In the genomic region with DNA sequence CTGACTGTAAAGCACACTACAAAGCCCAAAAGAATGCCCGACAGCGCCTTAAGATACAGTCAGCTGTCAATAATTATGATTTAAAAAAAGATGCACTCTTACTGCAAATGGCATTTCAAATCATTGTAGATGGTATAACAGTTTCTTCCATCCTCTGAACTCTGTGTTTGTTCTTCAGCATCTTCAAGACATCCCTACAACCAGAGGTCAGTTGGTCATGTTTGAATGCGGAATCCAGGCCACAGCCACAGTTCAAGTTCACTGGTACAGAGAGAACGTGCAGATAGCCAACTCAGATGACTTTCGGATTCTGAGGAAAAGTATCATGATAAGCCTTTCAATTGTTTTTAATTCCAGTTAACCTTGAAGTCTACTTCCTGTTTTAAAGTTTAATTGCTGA, we compare ENCODE assay signal across 23 cellular contexts. TPM values are rescaled to one million over a fixed set of nuclear protein-coding genes. Genes with fewer than 3 reads are reported as not detected.
DNase-seq lines count a peak whose midpoint lies in the region; ATAC-seq and TF ChIP-seq lines count a peak whose summit lies in the region.
"Had no signal": no experiment of that assay in that cellular context is flagged by ENCODE, and none has a peak within 500 bp of the region (broad histone marks: within the 10 kb centered on the region; RNA-seq: fewer than 3 reads in every experiment).

No MANE protein-coding gene starts in this region.

- H3K79me2 ChIP-seq in ACC112 (ENCODE audit: control insufficient read depth, insufficient read depth, low read length, unreplicated experiment), result no peaks in the 10 kb centered on the region

- ATAC-seq in left ventricle myocardium superior (peak; percentile 47), HG03135 (IDR thresholded peaks at IDR 0.05; ENCODE audit: unreplicated experiment) (no peak)
- ATAC-seq: A549; activated CD8-positive, alpha-beta T cell treated with anti-CD3 and anti-CD28 coated beads for 36 hours; activated T-cell treated with anti-CD3 and anti-CD28 coated beads, Interleukin-2, amount 50 U/mL, for 72 hours had no signal

- TF ChIP-seq CTCF in NB4 (IDR thresholded peaks at IDR 0.05; ENCODE audit: low read depth, low read length), result no peak

- intact Hi-C loops in left ventricle myocardium superior (cut with micrococcal nuclease), result no loop called here

- TF ChIP-seq POLR2A in NB4 (IDR thresholded peaks at IDR 0.05; ENCODE audit: extremely low read depth, insufficient read length), result no peak

- H3K27me3 ChIP-seq in ACC112 (ENCODE audit: insufficient read depth, low read length), result no peaks in the 10 kb centered on the region
- H3K27me3 ChIP-seq: body of pancreas, thyroid gland had no signal

- H3K4me1 ChIP-seq in ACC112 (ENCODE audit: control insufficient read depth, insufficient read depth, low read length, unreplicated experiment), result peaks cover 8% of the 10 kb centered on the region
- H3K4me1 ChIP-seq: A549, thyroid gland had no signal

- H3K36me3 ChIP-seq in ACC112 (ENCODE audit: insufficient read depth, low read length), result no peaks in the 10 kb centered on the region
- H3K36me3 ChIP-seq: thyroid gland had no signal

- peak overlapping the region; percentile 82 for H2AFZ ChIP-seq in ACC112 (ENCODE audit: low read length, unreplicated experiment)

- peak; percentile 8 for DNase-seq in NB4 (ENCODE audit: low read depth)
- DNase-seq in left ventricle myocardium superior, result no peak
- peak; percentile 76 for DNase-seq in pons (ENCODE audit: low spot score)
- no peak for DNase-seq in NCI-H1092 (lab: John Stamatoyannopoulos, UW)
- DNase-seq in GF-D8 (lab: John Stamatoyannopoulos, UW), result no peak
- no peak for DNase-seq in COR-L47 (lab: John Stamatoyannopoulos, UW)
- DNase-seq: activated CD8-positive, alpha-beta T cell treated with anti-CD3 and anti-CD28 coated beads for 36 hours; activated T-cell treated with anti-CD3 and anti-CD28 coated beads, Interleukin-2, amount 50 U/mL, for 72 hours; CD4-positive, alpha-beta T cell; cortex of kidney; naive thymus-derived CD4-positive, alpha-beta T cell; NCI-H187; thyroid gland had no signal

- H3K4me3 ChIP-seq in ACC112 (ENCODE audit: low read depth, low read length) (peak overlapping the region; percentile 71; the same call in 1 of the 2 replicates), NB4 (ENCODE audit: low read depth, low read length) (no peak overlapping the region)
- H3K4me3 ChIP-seq: A549, body of pancreas, thyroid gland had no signal

- H3K27ac ChIP-seq in ACC112 (ENCODE audit: low read depth, low read length), result no peak overlapping the region
- H3K27ac ChIP-seq: A549, VCaP had no signal

RNA-seq across cellular contexts. Expression of a gene that starts 8.7 kb away (rescaled TPM):
- total RNA-seq in left ventricle myocardium superior, result 8.7 TPM
- total RNA-seq: activated CD8-positive, alpha-beta T cell treated with anti-CD3 and anti-CD28 coated beads for 36 hours; activated T-cell treated with anti-CD3 and anti-CD28 coated beads, Interleukin-2, amount 50 U/mL, for 72 hours; CD4-positive, alpha-beta T cell; frontal cortex; MCF 10A; naive thymus-derived CD4-positive, alpha-beta T cell; NCI-H460; progenitor cell of endocrine pancreas had no signal

RNA-seq across cellular contexts. Expression of a gene that starts 30.3 kb away (rescaled TPM):
- 0.55 TPM for total RNA-seq in left ventricle myocardium superior
- total RNA-seq: activated CD8-positive, alpha-beta T cell treated with anti-CD3 and anti-CD28 coated beads for 36 hours; body of pancreas; CD4-positive, alpha-beta T cell; frontal cortex; lower leg skin; MCF 10A; NCI-H460; progenitor cell of endocrine pancreas; thyroid gland had no signal

Comparison
In these comparisons a context has a peak if more than half of its experiments do, and no peak if none do; other contexts are left out.
1. DNase-seq: peak in NB4 (single experiment) and pons (single experiment); none in left ventricle myocardium superior (single experiment), NCI-H1092 (single experiment), GF-D8 (single experiment) and COR-L47 (single experiment).